In the genomic region with DNA sequence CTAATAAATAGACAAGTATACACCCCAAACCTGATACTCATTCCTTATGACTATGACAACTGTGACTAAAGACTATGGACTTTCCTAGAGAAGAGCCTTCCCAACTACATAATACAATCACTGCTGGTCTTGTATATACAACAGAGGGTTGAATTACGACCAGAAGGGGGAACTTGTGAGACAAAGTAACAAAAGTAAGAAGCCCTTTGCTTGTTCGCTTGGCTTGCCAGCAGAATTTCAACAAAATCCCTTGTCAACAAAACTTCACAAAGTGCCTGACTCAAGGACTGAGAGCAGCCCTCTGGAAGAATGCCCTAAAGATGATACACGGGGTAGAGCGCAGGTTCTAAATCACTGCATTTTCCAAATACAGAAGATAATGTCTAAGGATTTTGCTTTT, we compare ENCODE assay signal across 10 cellular contexts.
DNase-seq lines count a peak whose midpoint lies in the region; ATAC-seq and TF ChIP-seq lines count a peak whose summit lies in the region.
"Had no signal": no experiment of that assay in that cellular context is flagged by ENCODE, and none has a peak within 500 bp of the region (broad histone marks: within the 10 kb centered on the region; RNA-seq: fewer than 3 reads in every experiment).

No MANE protein-coding gene starts in this region.

- CTCF ChIA-PET in activated CD4-positive, alpha-beta memory T cell treated with anti-CD3 and anti-CD28 coated beads, Interleukin-2, amount 10 ng/mL, durations not matched to agents 7 days and 5 days (lab: Charles Lee) = no interaction called here

- no peak overlapping the region for H3K4me3 ChIP-seq in Karpas-422 (ENCODE audit: low read length)
- H3K4me3 ChIP-seq in astrocyte of the cerebellum (ENCODE audit: low read depth, low read length) = no peak overlapping the region

- in situ Hi-C loops in astrocyte of the cerebellum (cut with HindIII; ENCODE audit: low sequenced_read_pairs) = no loop called here

- H3K9ac ChIP-seq in Karpas-422 (ENCODE audit: low read length) = no peak overlapping the region

- no peak overlapping the region for H3K27ac Mint-ChIP-seq in activated CD4-positive, alpha-beta memory T cell treated with anti-CD3 and anti-CD28 coated beads, Interleukin-2, amount 10 ng/mL, durations not matched to agents 7 days and 5 days

- no peaks in the 10 kb centered on the region for H4K20me1 ChIP-seq in Karpas-422 (ENCODE audit: insufficient read depth, low read depth, low read length)

- H3K79me2 ChIP-seq in Karpas-422 (ENCODE audit: low read length) = no peaks in the 10 kb centered on the region

- no peaks in the 10 kb centered on the region for H3K36me3 ChIP-seq in Karpas-422 (ENCODE audit: insufficient read depth, low read length)

- no peak overlapping the region for H2AFZ ChIP-seq in Karpas-422 (ENCODE audit: low read length)

- H3K4me2 ChIP-seq in Karpas-422 (ENCODE audit: low read depth, low read length, poor library complexity, severe bottlenecking) = no peak overlapping the region

- no peaks in the 10 kb centered on the region for H3K27me3 ChIP-seq in Karpas-422 (ENCODE audit: low read length)

- no peaks in the 10 kb centered on the region for H3K36me3 Mint-ChIP-seq in activated CD4-positive, alpha-beta memory T cell treated with anti-CD3 and anti-CD28 coated beads, Interleukin-2, amount 10 ng/mL, durations not matched to agents 7 days and 5 days (ENCODE audit: low read depth)

- POLR2A ChIA-PET in activated CD4-positive, alpha-beta memory T cell treated with anti-CD3 and anti-CD28 coated beads, Interleukin-2, amount 10 ng/mL, durations not matched to agents 7 days and 5 days (lab: Charles Lee) = no interaction called here

- H3K9me3 ChIP-seq in Karpas-422 (ENCODE audit: low read length) = no peaks in the 10 kb centered on the region

- H3K4me1 Mint-ChIP-seq in activated CD4-positive, alpha-beta memory T cell treated with anti-CD3 and anti-CD28 coated beads, Interleukin-2, amount 10 ng/mL, durations not matched to agents 7 days and 5 days = no peaks in the 10 kb centered on the region

- no peaks in the 10 kb centered on the region for H3K9me2 ChIP-seq in Karpas-422 (replicated peaks; ENCODE audit: insufficient read depth, low read length)

- H3K9me3 Mint-ChIP-seq in activated CD4-positive, alpha-beta memory T cell treated with anti-CD3 and anti-CD28 coated beads, Interleukin-2, amount 10 ng/mL, durations not matched to agents 7 days and 5 days = no peaks in the 10 kb centered on the region

- H3K4me3 Mint-ChIP-seq in activated CD4-positive, alpha-beta memory T cell treated with anti-CD3 and anti-CD28 coated beads, Interleukin-2, amount 10 ng/mL, durations not matched to agents 7 days and 5 days = no peak overlapping the region

- DNase-seq in Karpas-422 (peak; percentile 43), astrocyte of the cerebellum (ENCODE audit: low read depth) (no peak), medulla oblongata (ENCODE audit: extremely low spot score) (peak; percentile 51), T1000 (lab: John Stamatoyannopoulos, UW) (no peak)
- DNase-seq in activated CD4-positive, alpha-beta memory T cell treated with anti-CD3 and anti-CD28 coated beads, Interleukin-2, amount 10 ng/mL, durations not matched to agents 7 days and 5 days = no peak
- DNase-seq: activated T-cell treated with anti-CD3 and anti-CD28 coated beads, Interleukin-2, amount 50 U/mL, for 1 hour; erythroblast had no signal

- no peak for ATAC-seq in HG02610 (IDR thresholded peaks at IDR 0.05; ENCODE audit: unreplicated experiment)
- ATAC-seq in HG02981 (IDR thresholded peaks at IDR 0.05; ENCODE audit: unreplicated experiment) = no peak

- H3K27me3 Mint-ChIP-seq in activated CD4-positive, alpha-beta memory T cell treated with anti-CD3 and anti-CD28 coated beads, Interleukin-2, amount 10 ng/mL, durations not matched to agents 7 days and 5 days = peaks cover 3% of the 10 kb centered on the region

- TF ChIP-seq CTCF in C4-2B (conservative IDR thresholded peaks at IDR 0.05) (peak; percentile 63), astrocyte of the cerebellum (IDR thresholded peaks at IDR 0.05; ENCODE audit: low read depth, low read length, missing control alignments) (peak; percentile 16)

- no peak overlapping the region for H3K27ac ChIP-seq in C4-2B
- H3K27ac ChIP-seq in Karpas-422 (ENCODE audit: low read length) = no peak overlapping the region

- no peaks in the 10 kb centered on the region for H3K4me1 ChIP-seq in Karpas-422 (ENCODE audit: low read length)

Comparison
In these comparisons a context has a peak if more than half of its experiments do, and no peak if none do; other contexts are left out.
1. DNase-seq: peak in Karpas-422 (single experiment) and medulla oblongata (single experiment); none in astrocyte of the cerebellum (single experiment), activated CD4-positive, alpha-beta memory T cell treated with anti-CD3 and anti-CD28 coated beads, Interleukin-2, amount 10 ng/mL, durations not matched to agents 7 days and 5 days (single experiment) and T1000 (single experiment).